16 cellular contexts compared by ENCODE assay signal in genomic region chr1:201622353-201622752, GRCh38.
DNase-seq lines count a peak whose midpoint lies in the region; ATAC-seq and TF ChIP-seq lines count a peak whose summit lies in the region.
"Had no signal": no experiment of that assay in that cellular context is flagged by ENCODE, and none has a peak within 500 bp of the region (broad histone marks: within the 10 kb centered on the region; RNA-seq: fewer than 3 reads in every experiment).

No MANE protein-coding gene starts in this region.

- no peak overlapping the region for H3K14ac ChIP-seq in neuronal stem cell (ENCODE audit: low read length)

- no peak overlapping the region for H4K91ac ChIP-seq in neuronal stem cell (ENCODE audit: low read depth, low read length, poor library complexity)

- H2BK5ac ChIP-seq in neuronal stem cell (ENCODE audit: low read length): no peak overlapping the region

- H3K4me1 Mint-ChIP-seq in brain: peaks cover 54% of the 10 kb centered on the region
- H3K4me1 Mint-ChIP-seq: CD4-positive, CD25-positive, alpha-beta regulatory T cell had no signal

- TF ChIP-seq CTCF in brain (conservative IDR thresholded peaks at IDR 0.05): no peak
- no peak for TF ChIP-seq CTCF in lower lobe of right lung (IDR thresholded peaks at IDR 0.05)

- H3K36me3 ChIP-seq in lower lobe of right lung (no peaks in the 10 kb centered on the region), neuronal stem cell (replicated peaks in 1 of 2; ENCODE audit: control insufficient read depth in 2 of 2, insufficient read depth in 2 of 2, low read length in 2 of 2) (no peaks in the 10 kb centered on the region)
- H3K36me3 ChIP-seq: BE2C had no signal

- H3K9me3 Mint-ChIP-seq in brain: no peaks in the 10 kb centered on the region
- H3K9me3 Mint-ChIP-seq: CD4-positive, CD25-positive, alpha-beta regulatory T cell; H9 had no signal

- no peak overlapping the region for H3K18ac ChIP-seq in neuronal stem cell (ENCODE audit: low read length)

- H2AFZ ChIP-seq in neuronal stem cell (ENCODE audit: low read length): no peak overlapping the region

- H3K27me3 ChIP-seq in lower lobe of right lung (ENCODE audit: low read depth) (no peaks in the 10 kb centered on the region), neuronal stem cell (ENCODE audit: control insufficient read depth in 3 of 3, insufficient read depth in 3 of 3, low read depth in 1 of 3, low read length in 3 of 3) (no peaks in the 10 kb centered on the region)
- H3K27me3 ChIP-seq: BE2C had no signal

- peak overlapping the region in 3 of 5 experiments; percentile 2 to 35 (median 16) for H3K27ac Mint-ChIP-seq in brain
- H3K27ac Mint-ChIP-seq: CD4-positive, CD25-positive, alpha-beta regulatory T cell; H9 had no signal

- no peak overlapping the region for H3K4me3 ChIP-seq in lower lobe of right lung
- H3K4me3 ChIP-seq in neuronal stem cell (ENCODE audit: low read length in 2 of 2): no peak overlapping the region

- H3K27ac ChIP-seq in lower lobe of right lung (no peak overlapping the region), neuronal stem cell (replicated peaks; ENCODE audit: low read length) (no peak overlapping the region)

- H3K23ac ChIP-seq in neuronal stem cell (ENCODE audit: low read depth, low read length, poor library complexity): no peak overlapping the region

- H3K9me3 ChIP-seq in lower lobe of right lung: no peaks in the 10 kb centered on the region
- H3K9me3 ChIP-seq in neuronal stem cell (replicated peaks in 1 of 2; ENCODE audit: control insufficient read depth in 2 of 2, insufficient read depth in 1 of 2, low read depth in 1 of 2, low read length in 2 of 2): no peaks in the 10 kb centered on the region
- H3K9me3 ChIP-seq: BE2C, Caco-2 had no signal

- no peak overlapping the region for H3K9ac ChIP-seq in neuronal stem cell (ENCODE audit: low read depth, low read length, poor library complexity)

- H2BK120ac ChIP-seq in neuronal stem cell (ENCODE audit: low read depth, low read length): no peak overlapping the region

- WGBS in neuronal stem cell (ENCODE audit: extremely low coverage in 2 of 2, insufficient read length in 2 of 2, insufficient replicate concordance in 1 of 2), 2 donors: no CpG with 5 or more reads among the region's 4 CpGs

- no peak overlapping the region for H2BK12ac ChIP-seq in neuronal stem cell (ENCODE audit: low read length)

- no peak overlapping the region for H3K4me3 Mint-ChIP-seq in brain
- H3K4me3 Mint-ChIP-seq: CD4-positive, CD25-positive, alpha-beta regulatory T cell; H9 had no signal

- H3K27me3 Mint-ChIP-seq in brain: peaks cover 7% of the 10 kb centered on the region
- H3K27me3 Mint-ChIP-seq: CD4-positive, CD25-positive, alpha-beta regulatory T cell had no signal

- intact Hi-C loops in lower lobe of right lung (cut with DNase I): no loop called here
- intact Hi-C loops in left ventricle myocardium superior (cut with micrococcal nuclease): no loop called here

- no peaks in the 10 kb centered on the region for H3K79me1 ChIP-seq in neuronal stem cell (ENCODE audit: low read depth, low read length)

- no peak overlapping the region for H2BK15ac ChIP-seq in neuronal stem cell (ENCODE audit: low read length)

- no peaks in the 10 kb centered on the region for H3K36me3 Mint-ChIP-seq in brain
- H3K36me3 Mint-ChIP-seq: CD4-positive, CD25-positive, alpha-beta regulatory T cell had no signal

- DNase-seq in lower lobe of right lung: no peak
- no peak for DNase-seq in neuronal stem cell (ENCODE audit: low spot score)
- no peak for DNase-seq in left ventricle myocardium superior
- DNase-seq in NCI-H187 treated with DMSO at 0.1 percent for 48 hours (lab: John Stamatoyannopoulos, UW): no peak
- DNase-seq in activated CD8-positive, alpha-beta memory T cell treated with anti-CD3 and anti-CD28 coated beads for 24 hours: no peak
- DNase-seq: ACHN; BE2C; C1 segment of cervical spinal cord; Caco-2; CD4-positive, CD25-positive, alpha-beta regulatory T cell; DMS79; GDM1; GOT3; H9 had no signal

- H3K4ac ChIP-seq in neuronal stem cell (ENCODE audit: low read length): no peak overlapping the region

- H3K4me1 ChIP-seq in lower lobe of right lung (peaks cover 10% of the 10 kb centered on the region), neuronal stem cell (ENCODE audit: control insufficient read depth in 2 of 2, insufficient read depth in 1 of 2, low read depth in 1 of 2, low read length in 2 of 2) (no peaks in the 10 kb centered on the region)
- H3K4me1 ChIP-seq: Caco-2 had no signal

- no peak overlapping the region for H3K4me2 ChIP-seq in neuronal stem cell (ENCODE audit: insufficient read depth, low read length, poor library complexity, severe bottlenecking)

- H2AK5ac ChIP-seq in neuronal stem cell (ENCODE audit: low read depth, low read length): peak overlapping the region; percentile 69

- no peak overlapping the region for H4K8ac ChIP-seq in neuronal stem cell (ENCODE audit: low read depth, low read length)

- peak; percentile 12 for ATAC-seq in lower lobe of right lung
- ATAC-seq in left ventricle myocardium superior: no peak
- ATAC-seq in GM21576 (IDR thresholded peaks at IDR 0.05; ENCODE audit: unreplicated experiment): no peak

Comparison
In these comparisons a context has a peak if more than half of its experiments do, and no peak if none do; other contexts are left out.
1. ATAC-seq: peak in lower lobe of right lung (2 of 2); none in left ventricle myocardium superior (single experiment) and GM21576 (single experiment).